ENCODE assay signal across 9 cellular contexts in genomic region chr22:39661842-39662676, GRCh38.
DNase-seq lines count a peak whose midpoint lies in the region; ATAC-seq, FAIRE-seq and TF ChIP-seq lines count a peak whose summit lies in the region.
"Had no signal": no experiment of that assay in that cellular context is flagged by ENCODE, and none has a peak within 500 bp of the region (broad histone marks: within the 10 kb centered on the region; RNA-seq: fewer than 3 reads in every experiment).

No MANE protein-coding gene starts in this region.

- H3K4me3 ChIP-seq in H7 (ENCODE audit: insufficient read depth, low read depth, low read length) (peak overlapping the region; percentile 60), endothelial cell of umbilical vein (replicated peaks in 1 of 3; ENCODE audit: insufficient read depth in 1 of 3, low read depth in 1 of 3, low read length in 3 of 3) (no peak overlapping the region), prostate gland (peak overlapping the region in 1 of 2 donors; percentile 5)
- H3K4me3 ChIP-seq: adrenal gland had no signal

- intact Hi-C loops in endothelial cell of umbilical vein (cut with micrococcal nuclease) (loop anchor here (10.0 kb wide), 1 partner anchor 87 kb away; the partner anchor contains the start of gene CACNA1I), prostate gland (cut with DNase I) (no loop called here)

- H2AFZ ChIP-seq in endothelial cell of umbilical vein (ENCODE audit: low read depth, low read length), result no peak overlapping the region

- H3K4me1 ChIP-seq in endothelial cell of umbilical vein (ENCODE audit: control insufficient read depth, extremely low read depth, insufficient read depth, low read length) (no peaks in the 10 kb centered on the region), prostate gland (replicated peaks) (no peaks in the 10 kb centered on the region)

- TF ChIP-seq POLR2A in endothelial cell of umbilical vein (IDR thresholded peaks at IDR 0.05; ENCODE audit: low read depth, low read length) (no peak), prostate gland (IDR thresholded peaks at IDR 0.05) (no peak)

- dilution Hi-C loops in endothelial cell of umbilical vein (cut with MboI; ENCODE audit: extremely low pct_ligation_motif_present, low sequenced_read_pairs), result no loop called here

- CTCF ChIA-PET in endothelial cell of umbilical vein (lab: Charles Lee), result interaction anchor here (2.0 kb wide), 1 partner anchor 363 kb away, joined by 5 read pairs; no protein-coding TSS in a partner anchor

- TF ChIP-seq CTCF in endothelial cell of umbilical vein (IDR thresholded peaks at IDR 0.05; ENCODE audit: extremely low read depth in 1 of 2, insufficient read depth in 1 of 2, low read depth in 1 of 2, low read length in 2 of 2), result no peak
- TF ChIP-seq CTCF in prostate gland (IDR thresholded peaks at IDR 0.05), result no peak

- DNase-seq in H7 (peak; percentile 100), endothelial cell of umbilical vein (ENCODE audit: low read depth, low spot score) (no peak), RKO (ENCODE audit: low spot score) (no peak), prostate gland (ENCODE audit: low spot score) (no peak)
- peak; percentile 71 for DNase-seq in activated CD4-positive, alpha-beta T cell treated with anti-CD3 and anti-CD28 coated beads, Interleukin-2, amount 50 U/mL, for 4 hours
- DNase-seq in stimulated activated CD4-positive, alpha-beta T cell treated with anti-CD3 and anti-CD28 coated beads, Interleukin-4, amount 100 ng/mL, for 1 hour, result peak; percentile 76
- DNase-seq in NK-92 treated with Interleukin-12 subunit alpha and Interleukin-12 subunit beta, amount 100 ng/mL, for 24 hours (lab: John Stamatoyannopoulos, UW), result no peak

- peaks cover 31% of the 10 kb centered on the region for H3K27me3 ChIP-seq in H7 (ENCODE audit: control insufficient read depth, insufficient read depth, low read length)
- peaks cover 25% of the 10 kb centered on the region in 2 experiments for H3K27me3 ChIP-seq in endothelial cell of umbilical vein (ENCODE audit: control insufficient read depth in 2 of 2, insufficient read depth in 2 of 2, low read length in 2 of 2)
- H3K27me3 ChIP-seq in prostate gland (replicated peaks; ENCODE audit: insufficient read depth), result peaks cover 29% of the 10 kb centered on the region

- H4K20me1 ChIP-seq in endothelial cell of umbilical vein (replicated peaks; ENCODE audit: control insufficient read depth, extremely low read depth, insufficient read depth, low read length), result no peaks in the 10 kb centered on the region

- FAIRE-seq in endothelial cell of umbilical vein (lab: Jason Lieb, UNC), result no peak

- H3K9me3 ChIP-seq in endothelial cell of umbilical vein (replicated peaks; ENCODE audit: control insufficient read depth, insufficient read depth, low read length) (no peaks in the 10 kb centered on the region), prostate gland (no peaks in the 10 kb centered on the region)
- H3K9me3 ChIP-seq: adrenal gland had no signal

- BruUV-seq in endothelial cell of umbilical vein (replicated peaks; lab: Mats Ljungman, UMichigan), result no TSS peak

- H3K27ac ChIP-seq in endothelial cell of umbilical vein (ENCODE audit: insufficient read depth, low read depth, low read length) (no peak overlapping the region), prostate gland (no peak overlapping the region)
- H3K27ac ChIP-seq: adrenal gland had no signal

- no peak overlapping the region for H3K4me2 ChIP-seq in endothelial cell of umbilical vein (ENCODE audit: insufficient read depth, low read length)

- H3K79me2 ChIP-seq in endothelial cell of umbilical vein (ENCODE audit: control insufficient read depth, insufficient read depth, low read length), result no peaks in the 10 kb centered on the region

- 7% methylated on average over 77 of the region's 77 CpGs for WGBS in prostate gland

- no peak overlapping the region for H3K9ac ChIP-seq in endothelial cell of umbilical vein (replicated peaks; ENCODE audit: extremely low read depth, insufficient read depth, low read length)

- H3K9me1 ChIP-seq in endothelial cell of umbilical vein (replicated peaks; ENCODE audit: control insufficient read depth, extremely low read depth, insufficient read depth, low read length), result no peaks in the 10 kb centered on the region

- no peaks in the 10 kb centered on the region for H3K36me3 ChIP-seq in H7 (replicated peaks; ENCODE audit: control insufficient read depth, insufficient read depth, low read length)
- H3K36me3 ChIP-seq in endothelial cell of umbilical vein (ENCODE audit: control insufficient read depth in 2 of 2, extremely low read depth in 1 of 2, insufficient read depth in 2 of 2, low read length in 2 of 2), result no peaks in the 10 kb centered on the region
- no peaks in the 10 kb centered on the region for H3K36me3 ChIP-seq in prostate gland
- H3K36me3 ChIP-seq: adrenal gland had no signal

- ATAC-seq in GM21723 (IDR thresholded peaks at IDR 0.05; ENCODE audit: unreplicated experiment), result no peak

- POLR2A ChIA-PET in endothelial cell of umbilical vein (lab: Charles Lee), result no interaction called here

TF ChIP-seq in endothelial cell of umbilical vein, 7 proteins besides CTCF, POLR2A, EP300 and RAD21:
- no peak for TF ChIP-seq JUN (IDR thresholded peaks at IDR 0.05; ENCODE audit: borderline replicate concordance, insufficient read depth, insufficient read length, low read depth)
- peak; percentile 69 for TF ChIP-seq EZH2 (IDR thresholded peaks at IDR 0.05; ENCODE audit: borderline replicate concordance, low read depth, low read length, severe bottlenecking)

Comparison
In these comparisons a context has a peak if more than half of its experiments do, and no peak if none do; other contexts are left out.
1. DNase-seq: peak in H7 (single experiment), activated CD4-positive, alpha-beta T cell treated with anti-CD3 and anti-CD28 coated beads, Interleukin-2, amount 50 U/mL, for 4 hours (2 of 2) and stimulated activated CD4-positive, alpha-beta T cell treated with anti-CD3 and anti-CD28 coated beads, Interleukin-4, amount 100 ng/mL, for 1 hour (single experiment); none in endothelial cell of umbilical vein (single experiment), RKO (single experiment), prostate gland (single experiment) and NK-92 treated with Interleukin-12 subunit alpha and Interleukin-12 subunit beta, amount 100 ng/mL, for 24 hours (single experiment).